Comparison of ENCODE assay signal across 9 cellular contexts in the genomic region with DNA sequence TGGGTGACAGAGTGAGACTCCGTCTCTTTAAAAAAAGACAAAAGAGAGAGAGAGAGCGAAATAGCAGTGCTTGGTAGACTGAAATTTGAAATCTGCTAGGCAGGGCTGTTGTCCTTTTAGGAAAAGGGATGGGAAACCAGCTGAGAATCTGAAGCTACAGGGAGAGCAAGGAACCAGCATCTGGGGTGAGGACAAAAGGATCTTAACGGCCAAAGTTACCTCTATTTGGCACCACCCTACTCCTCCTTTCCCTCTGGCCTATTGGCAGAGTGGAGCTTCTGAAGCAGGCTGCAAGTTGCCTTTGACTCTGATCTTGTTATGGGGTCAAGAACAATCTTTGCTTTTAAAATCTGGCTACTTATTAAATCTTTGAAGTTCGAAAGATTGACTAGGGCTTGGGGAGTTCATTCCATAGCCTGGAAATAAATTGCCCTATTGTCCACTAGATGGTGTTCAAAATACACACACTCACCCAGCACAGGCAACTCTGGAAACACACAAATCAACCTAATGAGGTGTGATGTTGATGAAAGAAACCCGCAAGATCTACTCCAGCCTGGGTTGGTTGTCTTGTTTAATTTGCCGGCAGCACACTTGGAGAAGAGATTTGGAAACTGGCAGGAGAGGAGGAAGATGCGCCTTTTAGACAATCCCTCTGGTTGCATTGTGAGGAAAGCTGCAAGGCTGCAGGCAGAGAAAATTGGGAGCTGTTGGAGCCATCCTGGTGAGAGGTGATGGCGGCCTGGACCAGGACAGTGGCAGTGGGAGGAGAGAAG. TPM values are rescaled to one million over a fixed set of nuclear protein-coding genes. Genes with fewer than 3 reads are reported as not detected.
A peak's percentile ranks its signal among the peaks of the same experiment; 100 is the strongest.
DNase-seq lines count a peak whose midpoint lies in the region; TF ChIP-seq lines count a peak whose summit lies in the region.
"Had no signal": no experiment of that assay in that cellular context is flagged by ENCODE, and none has a peak within 500 bp of the region (broad histone marks: within the 10 kb centered on the region; RNA-seq: fewer than 3 reads in every experiment).

No MANE protein-coding gene starts in this region.

- no peaks in the 10 kb centered on the region for H3K4me1 ChIP-seq in tibial artery
- peaks cover 4% of the 10 kb centered on the region for H3K4me1 ChIP-seq in effector memory CD4-positive, alpha-beta T cell (ENCODE audit: control insufficient read depth, insufficient read depth, low read length, poor library complexity, severe bottlenecking)
- H3K4me1 ChIP-seq: SJSA1 had no signal

- DNase-seq in DMS153 (lab: John Stamatoyannopoulos, UW) (peak; percentile 71), H4 (ENCODE audit: low spot score) (peak; percentile 31), NCI-H345 treated with DMSO at 0.1 percent for 48 hours (lab: John Stamatoyannopoulos, UW; ENCODE audit: unreplicated experiment) (peak; percentile 38), astrocyte of the cerebellum (ENCODE audit: low read depth) (peak; percentile 57), islet precursor cell (peak; percentile 60), tibial artery (no peak), GF-D8 (lab: John Stamatoyannopoulos, UW) (no peak)
- no peak for DNase-seq in effector memory CD4-positive, alpha-beta T cell

- in situ Hi-C loops in astrocyte of the cerebellum (cut with HindIII; ENCODE audit: low sequenced_read_pairs), result no loop called here

- H3K27me3 ChIP-seq in tibial artery, result peaks cover 0 to 30% of the 10 kb centered on the region in 2 donors
- H3K27me3 ChIP-seq in effector memory CD4-positive, alpha-beta T cell (replicated peaks; ENCODE audit: control insufficient read depth, insufficient read depth, low read length, poor library complexity, severe bottlenecking), result no peaks in the 10 kb centered on the region

- H3K9me3 ChIP-seq in tibial artery, result no peaks in the 10 kb centered on the region
- H3K9me3 ChIP-seq in effector memory CD4-positive, alpha-beta T cell (ENCODE audit: control insufficient read depth, low read length), result no peaks in the 10 kb centered on the region
- H3K9me3 ChIP-seq: SJSA1 had no signal

- no peaks in the 10 kb centered on the region for H3K36me3 ChIP-seq in tibial artery
- no peaks in the 10 kb centered on the region for H3K36me3 ChIP-seq in effector memory CD4-positive, alpha-beta T cell (ENCODE audit: control insufficient read depth, insufficient read depth, low read length)
- H3K36me3 ChIP-seq: SJSA1 had no signal

- intact Hi-C loops in tibial artery (cut with DNase I; ENCODE audit: low total_unique reads), result no loop called here

- no peak overlapping the region for H3K27ac ChIP-seq in tibial artery
- no peak overlapping the region for H3K27ac ChIP-seq in effector memory CD4-positive, alpha-beta T cell (ENCODE audit: insufficient read depth, low read length, poor library complexity, severe bottlenecking)
- H3K27ac ChIP-seq: SJSA1 had no signal

- no peak overlapping the region for H3K4me3 ChIP-seq in astrocyte of the cerebellum (ENCODE audit: low read depth, low read length)
- H3K4me3 ChIP-seq in tibial artery, result no peak overlapping the region
- H3K4me3 ChIP-seq in effector memory CD4-positive, alpha-beta T cell (ENCODE audit: insufficient read depth, low read depth, low read length, poor library complexity, severe bottlenecking), result no peak overlapping the region
- H3K4me3 ChIP-seq: SJSA1 had no signal

- TF ChIP-seq CTCF in astrocyte of the cerebellum (IDR thresholded peaks at IDR 0.05; ENCODE audit: low read depth, low read length, missing control alignments) (peak; percentile 72), tibial artery (IDR thresholded peaks at IDR 0.05) (peak; percentile 23 to 43)

RNA-seq across cellular contexts. Expression of gene PARP1, which starts 16.5 kb away (rescaled TPM):
- 234 and 256 TPM in 2 replicates for total RNA-seq in H4 (2014; rRNA removed; shearing (Covaris generic))

Comparison
In these comparisons a context has a peak if more than half of its experiments do, and no peak if none do; other contexts are left out.
1. DNase-seq: peak in DMS153 (single experiment), H4 (single experiment), NCI-H345 treated with DMSO at 0.1 percent for 48 hours (single experiment), astrocyte of the cerebellum (single experiment) and islet precursor cell (single experiment); none in tibial artery (0 of 2), effector memory CD4-positive, alpha-beta T cell (0 of 3) and GF-D8 (single experiment).